ENCODE assay signal across 12 cellular contexts in the genomic region with DNA sequence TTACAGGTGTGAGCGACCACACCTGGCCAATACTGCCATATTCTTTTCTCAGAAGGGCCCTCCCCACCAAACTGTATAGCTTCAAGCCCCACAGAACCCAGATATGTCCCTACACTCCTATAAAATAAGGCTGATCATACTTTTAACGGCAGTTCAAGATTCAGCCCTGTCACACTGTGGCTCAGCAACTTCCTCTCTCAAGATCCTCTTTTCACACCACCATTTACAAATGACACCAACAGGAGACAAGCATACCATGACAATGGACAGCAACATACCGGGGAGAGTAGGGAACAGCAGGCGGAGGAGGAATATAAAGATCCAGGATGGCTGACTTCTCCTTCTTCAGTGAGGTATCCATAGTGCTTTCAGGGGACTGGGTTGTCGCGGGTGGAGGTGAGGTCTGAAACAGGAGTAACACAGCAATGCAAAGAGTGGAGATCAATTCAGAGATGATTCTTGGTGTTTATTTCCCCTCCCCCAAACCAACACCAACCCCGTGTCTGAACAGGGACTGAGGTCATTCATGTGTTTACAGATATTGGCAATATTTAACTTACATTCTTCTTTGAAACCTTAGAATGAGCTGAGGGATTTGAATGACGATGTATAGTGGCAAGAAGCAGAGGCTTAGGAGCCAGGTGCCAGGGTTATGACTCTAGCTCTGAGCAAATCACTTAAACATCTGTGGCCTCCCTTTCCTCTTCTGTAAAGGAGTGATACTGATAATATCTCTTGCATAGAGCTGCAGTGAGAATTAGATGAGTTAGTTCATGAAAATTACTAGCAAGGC. TPM values are rescaled to one million over a fixed set of nuclear protein-coding genes. Genes with fewer than 3 reads are reported as not detected.
DNase-seq lines count a peak whose midpoint lies in the region; ATAC-seq, FAIRE-seq and TF ChIP-seq lines count a peak whose summit lies in the region.
"Had no signal": no experiment of that assay in that cellular context is flagged by ENCODE, and none has a peak within 500 bp of the region (broad histone marks: within the 10 kb centered on the region; RNA-seq: fewer than 3 reads in every experiment).

No MANE protein-coding gene starts in this region.

- POLR2A ChIA-PET in MCF 10A (lab: Yijun Ruan, JAX) (interaction anchor here (0.6 kb wide), 1 partner anchor 11 kb away, joined by 3 read pairs; no protein-coding TSS in a partner anchor), K562 (lab: Yijun Ruan, JAX) (interaction anchor here (0.6 to 1.1 kb wide), 2 partner anchors 17 to 68 kb away, joined by 3 read pairs; no protein-coding TSS in a partner anchor)

- TF ChIP-seq RAD21 in K562 (CRISPR knock-in tag; conservative IDR thresholded peaks at IDR 0.05 in 1 of 2, IDR thresholded peaks at IDR 0.05 in 1 of 2): no peak

- ATAC-seq in K562 (no peak), HG02571 (IDR thresholded peaks at IDR 0.05; ENCODE audit: unreplicated experiment) (no peak), GM21381 (IDR thresholded peaks at IDR 0.05; ENCODE audit: unreplicated experiment) (no peak)
- ATAC-seq: psoas muscle had no signal

- dilution Hi-C loops in mammary epithelial cell (cut with HindIII; ENCODE audit: low sequenced_read_pairs): no loop called here

- no peak overlapping the region for H3K27ac Mint-ChIP-seq in MCF 10A (ENCODE audit: low read depth, unreplicated experiment)

- no peaks in the 10 kb centered on the region for H3K9me1 ChIP-seq in K562 (ENCODE audit: control insufficient read depth, insufficient read depth, low read length)

- intact Hi-C loops in mammary epithelial cell (cut with micrococcal nuclease) (no loop called here), MCF 10A (cut with micrococcal nuclease) (no loop called here), K562 (cut with micrococcal nuclease) (no loop called here), esophagus muscularis mucosa (cut with DNase I) (loop anchor here (5.0 kb wide), 2 partner anchors 33 to 93 kb away; no protein-coding TSS in a partner anchor)

- no peaks in the 10 kb centered on the region for H3K27me3 Mint-ChIP-seq in MCF 10A (ENCODE audit: insufficient read depth, unreplicated experiment)

- CTCF ChIA-PET in mammary epithelial cell (lab: Charles Lee; ENCODE audit: low non-redundant PET): no interaction called here
- CTCF ChIA-PET in MCF 10A (lab: Yijun Ruan, JAX): interaction anchor here (0.6 to 0.8 kb wide), 2 partner anchors 13 to 124 kb away, joined by 3 to 5 read pairs; no protein-coding TSS in a partner anchor
- CTCF ChIA-PET in K562 (lab: Yijun Ruan, JAX; ENCODE audit: low intra/inter-chr PET ratio): no interaction called here

- H3K36me3 ChIP-seq in mammary epithelial cell (ENCODE audit: insufficient read depth, low read length): no peaks in the 10 kb centered on the region
- peaks cover 83% of the 10 kb centered on the region for H3K36me3 ChIP-seq in K562 (ENCODE audit: control insufficient read depth, insufficient read depth, low read length)
- H3K36me3 ChIP-seq in esophagus muscularis mucosa: peaks cover 0 to 47% (median 17%) of the 10 kb centered on the region in 4 donors

- H3K4me3 ChIP-seq in mammary epithelial cell (replicated peaks in 1 of 3; ENCODE audit: insufficient read depth in 1 of 3, low read depth in 2 of 3, low read length in 3 of 3) (no peak overlapping the region), K562 (no peak overlapping the region), esophagus muscularis mucosa (no peak overlapping the region)
- H3K4me3 ChIP-seq: psoas muscle had no signal

- 94% methylated on average over 7 of the region's 8 CpGs for WGBS in mammary epithelial cell (ENCODE audit: low coverage, missing lambda C conversion rate)
- 88% methylated on average over 8 of the region's 8 CpGs for WGBS in K562 (ENCODE audit: insufficient coverage, low coverage, missing lambda C conversion rate)
- WGBS in esophagus muscularis mucosa: 88% methylated on average over 8 of the region's 8 CpGs

- H4K20me1 ChIP-seq in mammary epithelial cell (ENCODE audit: insufficient read depth, low read length) (no peaks in the 10 kb centered on the region), K562 (replicated peaks; ENCODE audit: control insufficient read depth, insufficient read depth, low read length) (no peaks in the 10 kb centered on the region)

- H3K4me2 ChIP-seq in mammary epithelial cell (ENCODE audit: insufficient read depth, low read depth, low read length): no peak overlapping the region
- no peak overlapping the region for H3K4me2 ChIP-seq in K562 (ENCODE audit: insufficient read depth, low read length)

- peaks cover 5% of the 10 kb centered on the region for H3K36me3 Mint-ChIP-seq in MCF 10A (ENCODE audit: insufficient read depth, unreplicated experiment)

- H3K27me3 ChIP-seq in mammary epithelial cell (ENCODE audit: insufficient read depth, low read length) (no peaks in the 10 kb centered on the region), K562 (ENCODE audit: control insufficient read depth in 2 of 2, insufficient read depth in 2 of 2, low read length in 2 of 2) (no peaks in the 10 kb centered on the region), esophagus muscularis mucosa (no peaks in the 10 kb centered on the region)

- H2AFZ ChIP-seq in mammary epithelial cell (ENCODE audit: low read depth, low read length) (no peak overlapping the region), K562 (ENCODE audit: low read depth, low read length) (no peak overlapping the region)

- no peaks in the 10 kb centered on the region for H3K9me3 Mint-ChIP-seq in MCF 10A (ENCODE audit: unreplicated experiment)

- FAIRE-seq in K562 (lab: Jason Lieb, UNC): peak; percentile 58
- FAIRE-seq: A204.1 had no signal

- H3K79me2 ChIP-seq in mammary epithelial cell (ENCODE audit: insufficient read depth, low read length) (no peaks in the 10 kb centered on the region), K562 (ENCODE audit: control insufficient read depth, insufficient read depth, low read length) (no peaks in the 10 kb centered on the region)

- H3K9ac ChIP-seq in mammary epithelial cell (ENCODE audit: insufficient read depth, low read length): no peak overlapping the region
- no peak overlapping the region for H3K9ac ChIP-seq in K562 (ENCODE audit: insufficient read depth in 1 of 2, low read depth in 2 of 2, low read length in 2 of 2)

- H3K4me1 ChIP-seq in mammary epithelial cell (ENCODE audit: insufficient read depth, low read length) (peaks cover 14% of the 10 kb centered on the region), K562 (replicated peaks in 1 of 2; ENCODE audit: control insufficient read depth in 2 of 2, insufficient read depth in 2 of 2, low read length in 2 of 2) (no peaks in the 10 kb centered on the region), esophagus muscularis mucosa (peaks cover 26 to 35% (median 33%) of the 10 kb centered on the region in 4 donors)

- TF ChIP-seq CTCF in mammary epithelial cell (conservative IDR thresholded peaks at IDR 0.05 in 1 of 2, IDR thresholded peaks at IDR 0.05 in 1 of 2; ENCODE audit: extremely low read depth in 1 of 2, insufficient read depth in 1 of 2, low read depth in 1 of 2, low read length in 2 of 2) (no peak), MCF 10A (IDR thresholded peaks at IDR 0.05; ENCODE audit: unreplicated experiment) (no peak), K562 (IDR thresholded peaks at IDR 0.05 in 2 of 3, conservative IDR thresholded peaks at IDR 0.05 in 1 of 3; ENCODE audit: insufficient read depth in 2 of 3, low read depth in 1 of 3, low read length in 3 of 3) (no peak), esophagus muscularis mucosa (IDR thresholded peaks at IDR 0.05) (no peak)

- no peaks in the 10 kb centered on the region for H3K9me3 ChIP-seq in mammary epithelial cell (replicated peaks; ENCODE audit: insufficient read depth, low read length)
- H3K9me3 ChIP-seq in K562 (replicated peaks; ENCODE audit: control insufficient read depth, insufficient read depth, low read depth, low read length): no peaks in the 10 kb centered on the region
- no peaks in the 10 kb centered on the region for H3K9me3 ChIP-seq in esophagus muscularis mucosa
- H3K9me3 ChIP-seq: psoas muscle had no signal

- TF ChIP-seq POLR2A in K562 (conservative IDR thresholded peaks at IDR 0.05) (no peak), esophagus muscularis mucosa (IDR thresholded peaks at IDR 0.05; ENCODE audit: low read depth) (no peak)

- H3K27ac ChIP-seq in mammary epithelial cell (ENCODE audit: insufficient read depth, low read depth, low read length) (no peak overlapping the region), K562 (ENCODE audit: extremely low read depth, low read depth, low read length) (no peak overlapping the region), esophagus muscularis mucosa (replicated peaks in 1 of 4) (peak overlapping the region in 2 of 4 donors; percentile 18 to 29)
- H3K27ac ChIP-seq: psoas muscle had no signal

- BruUV-seq in mammary epithelial cell (replicated peaks; lab: Mats Ljungman, UMichigan) (no TSS peak), MCF 10A (replicated peaks; lab: Mats Ljungman, UMichigan) (no TSS peak), K562 (replicated peaks; lab: Mats Ljungman, UMichigan) (no TSS peak)

- peaks cover 19% of the 10 kb centered on the region for H3K4me1 Mint-ChIP-seq in MCF 10A (ENCODE audit: insufficient read depth, unreplicated experiment)

- in situ Hi-C loops in mammary epithelial cell (cut with MboI; ENCODE audit: low sequenced_read_pairs in 2 of 2) (no loop called here), KBM-7 (cut with MboI; ENCODE audit: low pct_unique_long_range_greater_than_20kb, low sequenced_read_pairs) (no loop called here), K562 (cut with MboI) (no loop called here)

- H3K4me3 Mint-ChIP-seq in MCF 10A (ENCODE audit: unreplicated experiment): no peak overlapping the region

- TF ChIP-seq EP300 in K562 (IDR thresholded peaks at IDR 0.05; ENCODE audit: low read length): no peak
- no peak for TF ChIP-seq EP300 in esophagus muscularis mucosa (IDR thresholded peaks at IDR 0.05)

- peak; percentile 5 for DNase-seq in mammary epithelial cell
- DNase-seq in MCF 10A (ENCODE audit: unreplicated experiment): no peak
- DNase-seq in KBM-7: peak; percentile 80
- DNase-seq in K562 (ENCODE audit: extremely low read depth in 1 of 4, low spot score in 3 of 4): no peak
- no peak for DNase-seq in esophagus muscularis mucosa (ENCODE audit: extremely low spot score)
- DNase-seq in stimulated activated CD4-positive, alpha-beta T cell treated with anti-CD3 and anti-CD28 coated beads, Interleukin-2, amount 100 ng/mL, for 48 hours: no peak
- DNase-seq: NCI-H187, psoas muscle, SHP77 treated with DMSO at 0.1 percent for 48 hours had no signal

RNA-seq across cellular contexts. Expression of a gene that starts 57.6 kb away (rescaled TPM):
- total RNA-seq in mammary epithelial cell (under 1 TPM in 1 of 2 donors, not detected in 1; under 0.01 TPM), MCF 10A (2022) (not detected in 2 replicates), K562 (2014; rRNA removed) (not detected in 2 replicates), K562 (2014; rRNA removed; fragmentation: Illumina TruSeq; extraction: Trizol) (not detected in 2 replicates), K562 (2015; rRNA removed; fragmentation: Illumina TruSeq; extraction: Trizol) (0.14 TPM in 1 of 2 replicates, not detected in the other), K562 (2021) (0.02 and 0.18 TPM in 2 replicates), esophagus muscularis mucosa (1 to 10 TPM in 2 of 4 donors, under 1 TPM in 2; 0.63 to 2.7 (median 1.2) TPM)
- polyA plus RNA-seq in mammary epithelial cell (not detected), K562 (2011; rRNA removed) (not detected in 2 replicates), K562 (2014; fragmentation: Illumina TruSeq; extraction: Trizol) (not detected in 2 replicates), K562 (2014; fragmentation: Nextera tagmentation; extraction: Ambion mirVana) (not detected), K562 (2014; rRNA removed) (not detected in 2 replicates)
- not detected for polyA minus RNA-seq in mammary epithelial cell
- not detected in 2 replicates for total RNA-seq in K562 (2011; cell fraction: chromatin; rRNA removed; ENCODE audit: low replicate concordance)
- not detected in 2 replicates for total RNA-seq in K562 (2011; cell fraction: nucleolus; rRNA removed)
- not detected in 2 replicates for total RNA-seq in K562 (2011; cell fraction: nucleoplasm; rRNA removed)
- 0.10 TPM in 1 of 2 replicates, not detected in the other for polyA plus RNA-seq in K562 (2011; cell fraction: cytosol; rRNA removed)
- not detected in 2 replicates for polyA plus RNA-seq in K562 (2011; cell fraction: nucleus; rRNA removed)
- not detected in 2 replicates for polyA plus RNA-seq in K562 (2012)
- polyA minus RNA-seq in K562 (2011; rRNA and poly(A)+ RNA removed): 0.11 and 0.18 TPM in 2 replicates
- polyA minus RNA-seq in K562 (2011; cell fraction: cytosol; rRNA and poly(A)+ RNA removed): not detected in 2 replicates
- not detected in 2 replicates for polyA minus RNA-seq in K562 (2011; cell fraction: nucleus; rRNA and poly(A)+ RNA removed)

Comparison
In these comparisons a context has a peak if more than half of its experiments do, and no peak if none do; other contexts are left out.
1. DNase-seq: peak in mammary epithelial cell (single experiment) and KBM-7 (single experiment); none in MCF 10A (single experiment), K562 (0 of 4), esophagus muscularis mucosa (single experiment) and stimulated activated CD4-positive, alpha-beta T cell treated with anti-CD3 and anti-CD28 coated beads, Interleukin-2, amount 100 ng/mL, for 48 hours (0 of 2).